22 cellular contexts compared by ENCODE assay signal in genomic region chr10:117563780-117564179, GRCh38. TPM values are rescaled to one million over a fixed set of nuclear protein-coding genes. Genes with fewer than 3 reads are reported as not detected.
"Had no signal": no experiment of that assay in that cellular context is flagged by ENCODE, and none has a peak within 500 bp of the region (broad histone marks: within the 10 kb centered on the region; RNA-seq: fewer than 3 reads in every experiment).

No MANE protein-coding gene starts in this region.

- H3K4me3 ChIP-seq: coronary artery, dorsolateral prefrontal cortex, esophagus muscularis mucosa, gastroesophageal sphincter, heart right ventricle, left lung, lower lobe of right lung, mucosa of descending colon had no signal

- ATAC-seq: foreskin keratinocyte, gastroesophageal sphincter, heart right ventricle, left cardiac atrium, left lung, left ventricle myocardium superior, lower lobe of right lung, mucosa of descending colon had no signal

- H3K27ac Mint-ChIP-seq: mesothelial cell of epicardium had no signal

- H3K36me3 ChIP-seq: esophagus muscularis mucosa, gastroesophageal sphincter, heart right ventricle, left lung, lower lobe of right lung had no signal

- DNase-seq: dermis blood vessel endothelial cell; dorsolateral prefrontal cortex; effector CD4-positive, alpha-beta T cell; effector memory CD4-positive, alpha-beta T cell; foreskin keratinocyte; head of caudate nucleus; heart right ventricle; hippocampal formation; left cardiac atrium; left lung; left ventricle myocardium superior; lower lobe of right lung; mesenchymal stem cell; mucosa of descending colon had no signal

- H3K9me3 ChIP-seq: esophagus muscularis mucosa, gastroesophageal sphincter, heart right ventricle, left lung, lower lobe of right lung, mucosa of descending colon had no signal

- H3K36me3 Mint-ChIP-seq: mesothelial cell of epicardium had no signal

- H3K9me3 Mint-ChIP-seq: mesothelial cell of epicardium had no signal

- H3K4me1 ChIP-seq: esophagus muscularis mucosa, foreskin keratinocyte, gastroesophageal sphincter, heart right ventricle, left lung, lower lobe of right lung had no signal

- H3K27ac ChIP-seq: coronary artery, dorsolateral prefrontal cortex, esophagus muscularis mucosa, foreskin keratinocyte, gastroesophageal sphincter, heart right ventricle, left lung, lower lobe of right lung had no signal

- H3K4me3 Mint-ChIP-seq: mesothelial cell of epicardium had no signal

RNA-seq across cellular contexts. Expression of gene EMX2, which starts 21.2 kb away (rescaled TPM):
- total RNA-seq: endothelial cell of umbilical vein, fibroblast of lung, left lung, lower lobe of right lung, lung microvascular endothelial cell, mucosa of descending colon, myocyte had no signal
- polyA plus RNA-seq: endothelial cell of umbilical vein, fibroblast of lung had no signal
